8 cellular contexts compared by ENCODE assay signal in the genomic region with DNA sequence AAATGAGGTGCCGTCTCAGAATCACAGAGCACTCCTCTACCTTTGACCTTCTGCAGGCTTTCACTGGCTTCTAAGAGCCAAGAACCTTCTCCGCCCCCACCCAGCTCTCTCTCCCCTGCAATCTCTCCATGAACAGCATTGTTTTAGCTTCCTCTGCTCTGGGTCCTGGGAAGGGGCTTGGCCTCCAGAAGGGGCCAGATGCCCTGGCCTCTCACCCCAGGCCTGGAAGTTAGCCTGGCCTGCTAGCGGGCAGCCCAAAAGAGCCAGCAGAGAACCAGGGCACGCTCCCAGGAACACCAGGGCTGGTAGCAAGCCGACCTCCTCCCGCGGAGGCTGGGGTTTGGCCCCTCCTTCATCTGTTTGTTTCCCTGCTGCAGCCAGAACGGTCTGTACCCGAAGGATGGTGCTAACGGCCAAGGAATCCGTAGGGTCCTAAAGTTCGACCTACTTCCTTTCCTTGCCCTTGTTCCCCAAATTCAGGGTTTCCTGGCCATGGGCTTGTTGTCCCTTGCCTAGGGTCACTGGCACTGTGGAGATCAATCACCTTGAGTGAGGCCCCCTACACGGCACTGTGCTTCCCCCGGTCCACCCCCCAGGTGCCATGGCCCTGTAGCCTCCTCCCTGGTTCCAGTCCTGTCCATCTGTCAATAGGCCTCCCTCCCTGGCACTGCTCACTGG. TPM values are rescaled to one million over a fixed set of nuclear protein-coding genes. Genes with fewer than 3 reads are reported as not detected.
DNase-seq lines count a peak whose midpoint lies in the region; ATAC-seq, FAIRE-seq and TF ChIP-seq lines count a peak whose summit lies in the region.

No MANE protein-coding gene starts in this region.

- H3K9me3 Mint-ChIP-seq in endothelial cell (ENCODE audit: unreplicated experiment) = no peaks in the 10 kb centered on the region

- H3K9me3 ChIP-seq in MM.1S (replicated peaks; ENCODE audit: insufficient read depth, low read length) = no peaks in the 10 kb centered on the region
- H3K9me3 ChIP-seq in WERI-Rb-1 (ENCODE audit: severe bottlenecking) = no peaks in the 10 kb centered on the region
- H3K9me3 ChIP-seq in lung (ENCODE audit: control insufficient read depth in 2 of 2, insufficient read depth in 1 of 2, low read length in 1 of 2) = no peaks in the 10 kb centered on the region

- peaks cover 6% of the 10 kb centered on the region for H3K27me3 Mint-ChIP-seq in endothelial cell (ENCODE audit: unreplicated experiment)

- no peaks in the 10 kb centered on the region for H3K27me3 ChIP-seq in MM.1S (replicated peaks; ENCODE audit: insufficient read depth, low read length)
- H3K27me3 ChIP-seq in WERI-Rb-1 (ENCODE audit: insufficient read depth, low read depth, severe bottlenecking) = no peaks in the 10 kb centered on the region
- no peaks in the 10 kb centered on the region for H3K27me3 ChIP-seq in lung (ENCODE audit: control insufficient read depth, insufficient read depth)

- H3K27ac ChIP-seq in MM.1S (ENCODE audit: low read length) (peak overlapping the region; percentile 47; the same call in 1 of the 2 replicates), WERI-Rb-1 (peak overlapping the region; percentile 73), lung (ENCODE audit: low read depth in 1 of 2, low read length in 1 of 2) (peak overlapping the region; percentile 86 to 98)

- 9 to 13% methylated on average over 14 of the region's 14 CpGs for WGBS in lung, 2 donors

- H3K4me1 Mint-ChIP-seq in endothelial cell (ENCODE audit: unreplicated experiment) = peaks cover 20% of the 10 kb centered on the region

- H3K4me3 Mint-ChIP-seq in endothelial cell (ENCODE audit: unreplicated experiment) = no peak overlapping the region

- no peaks in the 10 kb centered on the region for H4K20me1 ChIP-seq in MM.1S (ENCODE audit: insufficient read depth, low read length)

- no peaks in the 10 kb centered on the region for H3K36me3 Mint-ChIP-seq in endothelial cell (ENCODE audit: low read depth, unreplicated experiment)

- no peak for TF ChIP-seq CTCF in GM10248 (IDR thresholded peaks at IDR 0.05; ENCODE audit: control extremely low read depth, extremely low read depth, low read depth, missing control alignments)
- TF ChIP-seq CTCF in MM.1S (IDR thresholded peaks at IDR 0.05; ENCODE audit: low read length) = peak; percentile 17; the same call in 1 of the 2 replicates
- no peak for TF ChIP-seq CTCF in WERI-Rb-1 (IDR thresholded peaks at IDR 0.05; ENCODE audit: low read depth, low read length)
- TF ChIP-seq CTCF in endothelial cell (IDR thresholded peaks at IDR 0.05; ENCODE audit: unreplicated experiment) = no peak
- no peak for TF ChIP-seq CTCF in lung (IDR thresholded peaks at IDR 0.05; ENCODE audit: control extremely low read depth, extremely low read depth)

- H3K4me2 ChIP-seq in MM.1S (ENCODE audit: low read depth, low read length) = peak overlapping the region; percentile 63

- no peak overlapping the region for H3K27ac Mint-ChIP-seq in endothelial cell (ENCODE audit: unreplicated experiment)

- peak overlapping the region; percentile 87 for H2AFZ ChIP-seq in MM.1S (ENCODE audit: low read length)

- no peaks in the 10 kb centered on the region for H3K9me2 ChIP-seq in MM.1S (replicated peaks; ENCODE audit: insufficient read depth, low read length)

- CTCF ChIA-PET in GM10248 (lab: Yijun Ruan, JAX) = interaction anchor here (0.7 to 3.7 kb wide), 7 partner anchors 20 to 206 kb away, joined by 3 to 25 read pairs (median 4); a partner anchor contains a TSS

- H3K9ac ChIP-seq in MM.1S (ENCODE audit: low read length) = peak overlapping the region; percentile 44; the same call in 1 of the 2 replicates

- DNase-seq in GM10248 (ENCODE audit: extremely low spot score) (peak; percentile 56), MM.1S (peak; percentile 66), WERI-Rb-1 (peak; percentile 58), endothelial cell (ENCODE audit: low spot score) (peak; percentile 47), lung (ENCODE audit: low spot score) (peak; percentile 83), superior temporal gyrus (ENCODE audit: extremely low spot score) (peak; percentile 97), GM19239 (ENCODE audit: insufficient read length, low spot score) (no peak)

- POLR2A ChIA-PET in GM10248 (lab: Yijun Ruan, JAX) = interaction anchor here (0.6 to 2.7 kb wide), 3 partner anchors 19 to 90 kb away, joined by 3 to 10 read pairs (median 3); a partner anchor contains a TSS

- H3K4me1 ChIP-seq in MM.1S (ENCODE audit: low read length) = peaks cover 56% of the 10 kb centered on the region
- peaks cover 26 to 30% of the 10 kb centered on the region in 2 donors for H3K4me1 ChIP-seq in lung (ENCODE audit: control insufficient read depth in 2 of 2, insufficient read depth in 2 of 2, low read length in 2 of 2)

- no peaks in the 10 kb centered on the region for H3K79me2 ChIP-seq in MM.1S (ENCODE audit: low read length)

- no peak for FAIRE-seq in GM19239 (lab: Jason Lieb, UNC)

- peak; percentile 90 for ATAC-seq in lung (ENCODE audit: insufficient read depth, low FRiP score)
- no peak for ATAC-seq in HG03135 (IDR thresholded peaks at IDR 0.05; ENCODE audit: unreplicated experiment)

- H3K4me3 ChIP-seq in MM.1S (ENCODE audit: low read length) (no peak overlapping the region; the same call in 1 of the 2 replicates), WERI-Rb-1 (ENCODE audit: low read depth, low read length) (no peak overlapping the region), lung (no peak overlapping the region)

- peaks cover 16% of the 10 kb centered on the region for H3F3A ChIP-seq in MM.1S (ENCODE audit: insufficient read depth, low read length)

- H3K36me3 ChIP-seq in MM.1S (replicated peaks; ENCODE audit: insufficient read depth, low read length) = no peaks in the 10 kb centered on the region
- no peaks in the 10 kb centered on the region for H3K36me3 ChIP-seq in WERI-Rb-1
- H3K36me3 ChIP-seq in lung (ENCODE audit: control insufficient read depth in 2 of 2, insufficient read depth in 2 of 2, low read length in 2 of 2) = no peaks in the 10 kb centered on the region

RNA-seq across cellular contexts. Expression of a gene that starts 18.7 kb away (rescaled TPM):
- total RNA-seq in endothelial cell (ENCODE audit: unreplicated experiment) (32.4 TPM), lung (100 to 1,000 TPM; 155 to 190 TPM)
- polyA plus RNA-seq in lung = 100 to 1,000 TPM in 1 of 2 donors, 10 to 100 TPM in 1; 55.3 to 188 TPM

RNA-seq across cellular contexts. Expression of a gene that starts 39.0 kb away (rescaled TPM):
- total RNA-seq in endothelial cell (ENCODE audit: unreplicated experiment) (32.1 TPM), lung (10 to 100 TPM; 28.9 to 29.9 TPM)
- polyA plus RNA-seq in lung = 10 to 100 TPM in 1 of 2 donors, 1 to 10 TPM in 1; 9.0 to 19.4 TPM

RNA-seq across cellular contexts. Expression of a gene that starts 39.2 kb away (rescaled TPM):
- total RNA-seq in endothelial cell (ENCODE audit: unreplicated experiment) (56.7 TPM), lung (10 to 100 TPM; 67.9 to 94.0 TPM)
- polyA plus RNA-seq in lung = 100 to 1,000 TPM in 1 of 2 donors, 10 to 100 TPM in 1; 88.9 to 138 TPM
